Comparison of ENCODE assay signal across 20 cellular contexts in the genomic region with DNA sequence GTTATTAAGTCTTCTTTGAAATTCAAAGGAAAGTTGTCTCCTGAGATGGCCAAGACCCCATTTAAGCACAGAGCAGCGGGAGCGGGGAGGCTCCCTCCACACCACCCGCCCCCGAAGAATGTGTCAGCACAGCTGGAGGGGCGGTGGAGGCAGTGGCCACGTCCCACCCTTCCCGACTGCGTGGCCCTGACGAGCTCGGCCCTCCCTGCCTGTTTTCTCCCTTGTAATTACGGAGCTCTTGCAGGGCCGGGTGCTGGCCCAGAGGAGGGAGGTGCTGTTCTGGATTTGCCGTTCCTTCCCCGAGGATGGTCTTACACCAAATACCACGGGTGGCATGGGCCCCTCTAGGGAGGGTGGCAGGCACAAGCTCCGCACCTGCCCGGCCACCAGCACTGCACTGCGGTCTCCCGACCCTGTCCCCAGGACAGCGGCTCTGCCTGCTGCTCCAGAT.
"Had no signal": no experiment of that assay in that cellular context is flagged by ENCODE, and none has a peak within 500 bp of the region (broad histone marks: within the 10 kb centered on the region; RNA-seq: fewer than 3 reads in every experiment).

No MANE protein-coding gene starts in this region.

- H3K27ac ChIP-seq: cardiac muscle cell, colonic mucosa, esophagus squamous epithelium, foreskin keratinocyte, prostate gland, sigmoid colon, VCaP had no signal

- H3K9me3 Mint-ChIP-seq: naive thymus-derived CD8-positive, alpha-beta T cell had no signal

- ATAC-seq: activated CD8-positive, alpha-beta T cell treated with anti-CD3 and anti-CD28 coated beads, Interleukin-2, amount 10 ng/mL, durations not matched to agents 7 days and 5 days; foreskin keratinocyte; naive thymus-derived CD8-positive, alpha-beta T cell; stimulated activated naive CD8-positive, alpha-beta T cell treated with anti-CD3 and anti-CD28 coated beads, Interleukin-15, Interleukin-2, amounts not matched to agents 100 U/mL and 50 U/mL, for 24 hours had no signal

- H3K4me1 ChIP-seq: colonic mucosa, esophagus squamous epithelium, foreskin keratinocyte, prostate gland, sigmoid colon had no signal

- H3K4me3 Mint-ChIP-seq: activated CD8-positive, alpha-beta T cell treated with anti-CD3 and anti-CD28 coated beads, Interleukin-2, amount 10 ng/mL, durations not matched to agents 7 days and 5 days; naive thymus-derived CD8-positive, alpha-beta T cell had no signal

- H3K27ac Mint-ChIP-seq: activated CD8-positive, alpha-beta T cell treated with anti-CD3 and anti-CD28 coated beads, Interleukin-2, amount 10 ng/mL, durations not matched to agents 7 days and 5 days; naive thymus-derived CD8-positive, alpha-beta T cell had no signal

- H3K36me3 ChIP-seq: cardiac muscle cell, colonic mucosa, esophagus squamous epithelium, prostate gland, sigmoid colon had no signal

- H3K4me1 Mint-ChIP-seq: naive thymus-derived CD8-positive, alpha-beta T cell had no signal

- H3K36me3 Mint-ChIP-seq: naive thymus-derived CD8-positive, alpha-beta T cell had no signal

- H3K9me3 ChIP-seq: colonic mucosa, esophagus squamous epithelium, prostate gland, sigmoid colon had no signal

- DNase-seq: activated CD4-positive, alpha-beta T cell treated with anti-CD3 and anti-CD28 coated beads for 4 hours; activated CD8-positive, alpha-beta memory T cell treated with anti-CD3 and anti-CD28 coated beads, Interleukin-2, amount 50 U/mL, for 48 hours; activated CD8-positive, alpha-beta T cell treated with anti-CD3 and anti-CD28 coated beads, Interleukin-2, amount 10 ng/mL, durations not matched to agents 7 days and 5 days; activated naive CD4-positive, alpha-beta T cell; colonic mucosa; esophagus squamous epithelium; foreskin keratinocyte; head of caudate nucleus; left cardiac atrium; mammary epithelial cell; naive thymus-derived CD8-positive, alpha-beta T cell; occipital lobe; sigmoid colon; stimulated activated CD4-positive, alpha-beta T cell treated with anti-CD3 and anti-CD28 coated beads, Interleukin-12 subunit alpha, Interleukin-12 subunit beta, amount 100 ng/mL, for 4 hours; stimulated activated CD4-positive, alpha-beta T cell treated with anti-CD3 and anti-CD28 coated beads, Interleukin-2, amount 100 ng/mL, for 48 hours; stimulated activated naive CD8-positive, alpha-beta T cell treated with anti-CD3 and anti-CD28 coated beads, Interleukin-15, Interleukin-2, amounts not matched to agents 100 U/mL and 50 U/mL, for 24 hours; T1000 had no signal

- H3K4me3 ChIP-seq: cardiac muscle cell, colonic mucosa, esophagus squamous epithelium, prostate gland, sigmoid colon had no signal
